ENCODE assay signal across 8 cellular contexts in the genomic region with DNA sequence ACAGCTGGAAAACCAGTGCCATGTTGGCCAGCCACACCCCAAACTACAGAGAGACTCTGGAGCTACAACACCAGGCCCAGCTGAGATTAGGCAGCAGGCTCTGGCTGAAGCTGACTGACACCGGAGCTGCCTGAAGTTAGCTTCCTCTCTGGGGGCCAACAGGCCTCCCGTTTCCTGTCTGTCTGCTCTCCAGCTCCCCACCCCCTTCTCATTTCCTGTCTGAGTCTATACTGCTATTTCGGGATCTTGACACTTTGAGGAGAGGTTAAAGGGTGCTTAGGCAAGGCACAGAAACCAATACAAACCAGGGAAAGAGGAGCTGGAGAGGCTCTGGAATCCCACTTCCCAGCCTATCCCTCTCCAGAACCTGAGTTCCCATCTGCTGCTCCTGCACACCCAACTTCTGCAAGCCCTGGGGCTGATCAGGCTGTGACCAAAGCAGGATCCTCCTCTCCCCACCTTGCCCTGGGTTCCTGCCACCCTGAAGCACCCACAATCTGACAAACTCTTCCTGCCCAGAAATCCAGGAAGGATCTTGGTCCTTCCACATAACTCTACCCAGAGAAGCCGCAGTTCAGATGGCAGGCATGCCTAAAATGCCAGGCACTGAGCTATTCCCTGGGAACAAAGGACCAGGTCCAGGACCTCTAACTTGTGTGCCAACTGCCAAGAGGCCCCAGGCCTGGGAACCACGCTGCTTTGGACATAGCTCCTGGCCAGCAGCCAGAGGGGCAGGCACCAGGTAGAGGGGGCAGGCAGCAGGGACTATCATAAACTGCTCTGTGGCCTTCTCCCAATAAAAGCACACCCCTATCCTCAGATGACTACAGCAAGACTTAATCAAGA. TPM values are rescaled to one million over a fixed set of nuclear protein-coding genes. Genes with fewer than 3 reads are reported as not detected.
DNase-seq lines count a peak whose midpoint lies in the region; ATAC-seq and TF ChIP-seq lines count a peak whose summit lies in the region.

No MANE protein-coding gene starts in this region.

- no peak for TF ChIP-seq CTCF in foreskin keratinocyte (conservative IDR thresholded peaks at IDR 0.05)
- no peak for TF ChIP-seq CTCF in prostate gland (IDR thresholded peaks at IDR 0.05)
- TF ChIP-seq CTCF in upper lobe of left lung (IDR thresholded peaks at IDR 0.05): no peak

- TF ChIP-seq EP300 in upper lobe of left lung (IDR thresholded peaks at IDR 0.05): peak in 2 of 4 donors; percentile 44 to 88

- no peak for TF ChIP-seq POLR2A in prostate gland (IDR thresholded peaks at IDR 0.05)
- peak in 1 of 4 donors; percentile 52 for TF ChIP-seq POLR2A in upper lobe of left lung (IDR thresholded peaks at IDR 0.05)

- H3K4me1 ChIP-seq in foreskin keratinocyte: peaks cover 18% of the 10 kb centered on the region
- H3K4me1 ChIP-seq in prostate gland (replicated peaks): no peaks in the 10 kb centered on the region
- H3K4me1 ChIP-seq in upper lobe of left lung: peaks cover 54 to 61% (median 58%) of the 10 kb centered on the region in 4 donors

- no peaks in the 10 kb centered on the region for H3K27me3 ChIP-seq in foreskin keratinocyte
- no peaks in the 10 kb centered on the region for H3K27me3 ChIP-seq in prostate gland (replicated peaks; ENCODE audit: insufficient read depth)
- H3K27me3 ChIP-seq in upper lobe of left lung: no peaks in the 10 kb centered on the region

- H3K27ac ChIP-seq in foreskin keratinocyte (no peak overlapping the region), prostate gland (peak overlapping the region; percentile 36 to 40), upper lobe of left lung (peak overlapping the region; percentile 82 to 92 (median 83))

- intact Hi-C loops in prostate gland (cut with DNase I): no loop called here

- no peaks in the 10 kb centered on the region for H3K36me3 ChIP-seq in prostate gland
- peaks cover 0 to 4% (median 1%) of the 10 kb centered on the region in 4 donors for H3K36me3 ChIP-seq in upper lobe of left lung

- no peaks in the 10 kb centered on the region for H3K9me3 ChIP-seq in prostate gland
- no peaks in the 10 kb centered on the region for H3K9me3 ChIP-seq in upper lobe of left lung

- peak; percentile 37 for ATAC-seq in GM18508 (IDR thresholded peaks at IDR 0.05; ENCODE audit: insufficient read depth, unreplicated experiment)
- peak; percentile 79 for ATAC-seq in HG02885 (IDR thresholded peaks at IDR 0.05; ENCODE audit: poor library complexity, unreplicated experiment)
- ATAC-seq in foreskin keratinocyte: peak; percentile 51
- ATAC-seq in upper lobe of left lung (ENCODE audit: low FRiP score in 2 of 2): peak; percentile 80 to 89

- H3K4me3 ChIP-seq in prostate gland (no peak overlapping the region), upper lobe of left lung (no peak overlapping the region)

- DNase-seq in OCI-M1 (lab: John Stamatoyannopoulos, UW) (peak; percentile 88), foreskin keratinocyte (peak in 1 of 2 donors; percentile 37), prostate gland (ENCODE audit: low spot score) (no peak), upper lobe of left lung (peak in 1 of 2 donors; percentile 79), amniotic stem cell (lab: John Stamatoyannopoulos, UW) (no peak)
- DNase-seq in activated T-cell treated with anti-CD3 and anti-CD28 coated beads, Interleukin-2, amount 50 U/mL, for 48 hours: peak; percentile 67 to 75

- WGBS in prostate gland: 42% methylated on average over 5 of the region's 5 CpGs
- WGBS in upper lobe of left lung, 2 donors: 3 to 6% methylated on average over 4 to 5 of the region's 5 CpGs

RNA-seq across cellular contexts. Expression of a gene that starts 39.9 kb away (rescaled TPM):
- total RNA-seq in foreskin keratinocyte (26.6 TPM in 2 replicates), prostate gland (10 to 100 TPM; 13.9 to 31.1 TPM), upper lobe of left lung (10 to 100 TPM; 10.8 to 63.9 (median 16.9) TPM)
- polyA plus RNA-seq in foreskin keratinocyte: 20.3 and 20.6 TPM in 2 replicates

RNA-seq across cellular contexts. Expression of a gene that starts 44.0 kb away (rescaled TPM):
- total RNA-seq in foreskin keratinocyte: 9.5 and 10.6 TPM in 2 replicates
- polyA plus RNA-seq in foreskin keratinocyte: 3.8 and 4.2 TPM in 2 replicates
- 10 to 100 TPM in 1 of 2 donors, 1 to 10 TPM in 1; 4.5 to 52.9 TPM for total RNA-seq in prostate gland
- total RNA-seq in upper lobe of left lung: 10 to 100 TPM; 13.0 to 46.7 (median 29.4) TPM

RNA-seq across cellular contexts. Expression of a gene that starts 57.8 kb away (rescaled TPM):
- 0.32 and 0.37 TPM in 2 replicates for total RNA-seq in foreskin keratinocyte
- 0.09 and 0.24 TPM in 2 replicates for polyA plus RNA-seq in foreskin keratinocyte
- 1 to 10 TPM in 1 of 2 donors, under 1 TPM in 1; 0.23 to 10.0 TPM for total RNA-seq in prostate gland
- total RNA-seq in upper lobe of left lung: 1 to 10 TPM in 2 of 6 donors, under 1 TPM in 4; 0.20 to 3.1 (median 0.73) TPM

Comparison
In these comparisons a context has a peak if more than half of its experiments do, and no peak if none do; other contexts are left out.
1. DNase-seq: peak in OCI-M1 (single experiment) and activated T-cell treated with anti-CD3 and anti-CD28 coated beads, Interleukin-2, amount 50 U/mL, for 48 hours (2 of 2); none in prostate gland (single experiment) and amniotic stem cell (single experiment).
2. Peak in every context shown above with its lines, with median percentiles within 50 percentile points of each other: ATAC-seq.